Comparison of ENCODE assay signal across 8 cellular contexts in the genomic region with DNA sequence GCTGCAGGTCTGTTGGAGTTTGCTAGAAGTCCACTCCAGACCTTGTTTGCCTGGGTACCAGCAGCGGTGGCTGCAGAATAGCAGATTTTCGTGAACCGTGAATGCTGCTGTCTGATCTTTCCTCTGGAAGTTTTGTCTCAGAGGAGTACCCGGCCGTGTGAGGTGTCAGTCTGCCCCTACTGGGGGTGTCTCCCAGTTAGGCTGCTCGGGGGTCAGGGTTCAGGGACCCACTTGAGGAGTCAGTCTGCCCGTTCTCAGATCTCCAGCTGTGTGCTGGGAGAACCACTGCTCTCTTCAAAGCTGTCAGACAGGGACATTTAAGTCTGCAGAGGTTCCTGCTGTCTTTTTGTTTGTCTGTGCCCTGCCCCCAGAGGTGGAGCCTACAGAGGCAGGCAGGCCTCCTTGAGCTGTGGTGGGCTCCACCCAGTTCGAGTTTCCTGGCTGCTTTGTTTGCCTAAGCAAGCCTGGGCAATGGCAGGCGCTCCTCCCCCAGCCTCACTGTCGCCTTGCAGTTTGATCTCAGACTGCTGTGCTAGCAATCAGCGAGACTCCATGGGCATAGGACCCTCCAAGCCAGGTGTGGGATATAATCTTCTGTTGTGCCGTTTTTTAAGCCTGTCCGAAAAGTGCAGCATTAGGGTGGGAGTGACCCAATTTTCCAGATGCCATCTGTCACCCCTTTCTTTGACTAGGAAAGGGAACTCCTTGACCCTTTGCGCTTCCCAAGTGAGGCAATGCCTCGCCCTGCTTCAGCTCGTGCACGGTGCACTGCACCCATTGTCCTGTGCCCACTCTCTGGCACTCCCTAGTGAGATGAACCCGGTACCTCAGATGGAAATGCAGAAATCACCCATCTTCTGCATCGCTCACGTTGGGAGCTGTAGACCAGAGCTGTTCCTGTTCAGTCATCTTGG. TPM values are rescaled to one million over a fixed set of nuclear protein-coding genes. Genes with fewer than 3 reads are reported as not detected.
DNase-seq lines count a peak whose midpoint lies in the region; ATAC-seq, FAIRE-seq and TF ChIP-seq lines count a peak whose summit lies in the region.
"Not testable (repeated sequence)": the region's sequence is repeated elsewhere in the genome, so short reads cannot be mapped to it uniquely, and the experiment has no call there.

No MANE protein-coding gene starts in this region.

- not testable (repeated sequence) for H3K27me3 ChIP-seq in CD4-positive, alpha-beta T cell (ENCODE audit: control insufficient read depth, insufficient read depth, low read length); HUES64 (ENCODE audit: insufficient read depth, low read length); colonic mucosa

- POLR2A ChIA-PET in CD4-positive, alpha-beta T cell (lab: Charles Lee): not testable (repeated sequence)

- not testable (repeated sequence) for H3K27me3 Mint-ChIP-seq in CD4-positive, alpha-beta T cell; activated T-helper 1 cell treated with anti-CD3 and anti-CD28 coated beads, Interleukin-12 subunit alpha, Interleukin-12 subunit beta, Interleukin-2, Interleukin-4 antibody, amounts not matched to agents 30 ng/mL and 10 ng/mL and 1 ng/mL, durations not matched to agents 14 hours and 24 hours and 36 hours (ENCODE audit: insufficient read depth)

- H3K9me3 ChIP-seq in CD4-positive, alpha-beta T cell (ENCODE audit: control insufficient read depth, low read length): peaks cover 14% of the 10 kb centered on the region
- H3K9me3 ChIP-seq in HUES64 (ENCODE audit: insufficient read depth, low read depth, low read length); colonic mucosa; kidney (ENCODE audit: control insufficient read depth in 1 of 2, low read length in 2 of 2): not testable (repeated sequence)

- not testable (repeated sequence) for H3K36me3 ChIP-seq in HUES64 (ENCODE audit: insufficient read depth, low read length); colonic mucosa; kidney (ENCODE audit: control insufficient read depth in 1 of 2, insufficient read depth in 2 of 2, low read length in 2 of 2)

- not testable (repeated sequence) for H3K9me3 Mint-ChIP-seq in CD4-positive, alpha-beta T cell; stimulated activated effector memory CD8-positive, alpha-beta T cell treated with anti-CD3 and anti-CD28 coated beads, Interleukin-12 subunit alpha, Interleukin-12 subunit beta, amount 100 ng/mL, for 72 hours
- peaks cover 15% of the 10 kb centered on the region for H3K9me3 Mint-ChIP-seq in activated T-helper 1 cell treated with anti-CD3 and anti-CD28 coated beads, Interleukin-12 subunit alpha, Interleukin-12 subunit beta, Interleukin-2, Interleukin-4 antibody, amounts not matched to agents 30 ng/mL and 10 ng/mL and 1 ng/mL, durations not matched to agents 14 hours and 24 hours and 36 hours

- not testable (repeated sequence) for H3K4me1 ChIP-seq in HUES64 (ENCODE audit: insufficient read depth, low read length); colonic mucosa; kidney (ENCODE audit: control insufficient read depth in 1 of 2, insufficient read depth in 1 of 2, low read depth in 1 of 2, low read length in 2 of 2)

- H3K4me3 Mint-ChIP-seq in CD4-positive, alpha-beta T cell: peak overlapping the region; percentile 42
- peak overlapping the region; percentile 2 for H3K4me3 Mint-ChIP-seq in activated T-helper 1 cell treated with anti-CD3 and anti-CD28 coated beads, Interleukin-12 subunit alpha, Interleukin-12 subunit beta, Interleukin-2, Interleukin-4 antibody, amounts not matched to agents 30 ng/mL and 10 ng/mL and 1 ng/mL, durations not matched to agents 14 hours and 24 hours and 36 hours
- H3K4me3 Mint-ChIP-seq in stimulated activated effector memory CD8-positive, alpha-beta T cell treated with anti-CD3 and anti-CD28 coated beads, Interleukin-12 subunit alpha, Interleukin-12 subunit beta, amount 100 ng/mL, for 72 hours: peak overlapping the region; percentile 53

- peak in 9 of 10 experiments; percentile 22 to 61 (median 49) for DNase-seq in CD4-positive, alpha-beta T cell
- peak; percentile 66 to 67 for DNase-seq in NCI-H526 (lab: John Stamatoyannopoulos, UW)
- peak; percentile 47 for DNase-seq in activated T-helper 1 cell treated with anti-CD3 and anti-CD28 coated beads, Interleukin-12 subunit alpha, Interleukin-12 subunit beta, Interleukin-2, Interleukin-4 antibody, amounts not matched to agents 30 ng/mL and 10 ng/mL and 1 ng/mL, durations not matched to agents 14 hours and 24 hours and 36 hours (ENCODE audit: low spot score)
- DNase-seq in colonic mucosa: peak; percentile 61
- DNase-seq in kidney: peak; percentile 22
- not testable (repeated sequence) for DNase-seq in stimulated activated effector memory CD8-positive, alpha-beta T cell treated with anti-CD3 and anti-CD28 coated beads, Interleukin-12 subunit alpha, Interleukin-12 subunit beta, amount 100 ng/mL, for 72 hours (ENCODE audit: low spot score in 2 of 2)

- H3K9ac ChIP-seq in HUES64 (ENCODE audit: low read depth, low read length): 0 out of 2 replicates have a peak overlapping the region, but pooled peaks have one; percentile 36
- not testable (repeated sequence) for H3K9ac ChIP-seq in colonic mucosa (ENCODE audit: low read depth in 2 of 2, low read length in 2 of 2); kidney (ENCODE audit: low read length in 2 of 2)

- not testable (repeated sequence) for FAIRE-seq in kidney (lab: Jason Lieb, UNC)

- CTCF ChIA-PET in CD4-positive, alpha-beta T cell (lab: Charles Lee): not testable (repeated sequence)

- intact Hi-C loops in CD4-positive, alpha-beta T cell (cut with DNase I, micrococcal nuclease); activated T-helper 1 cell treated with anti-CD3 and anti-CD28 coated beads, Interleukin-12 subunit alpha, Interleukin-12 subunit beta, Interleukin-2, Interleukin-4 antibody, amounts not matched to agents 30 ng/mL and 10 ng/mL and 1 ng/mL, durations not matched to agents 14 hours and 24 hours and 36 hours (cut with micrococcal nuclease); colonic mucosa (cut with DNase I); kidney (cut with DNase I): not testable (repeated sequence)

- peaks cover 22% of the 10 kb centered on the region for H3K4me1 Mint-ChIP-seq in CD4-positive, alpha-beta T cell (ENCODE audit: low read depth)
- peaks cover 23% of the 10 kb centered on the region for H3K4me1 Mint-ChIP-seq in activated T-helper 1 cell treated with anti-CD3 and anti-CD28 coated beads, Interleukin-12 subunit alpha, Interleukin-12 subunit beta, Interleukin-2, Interleukin-4 antibody, amounts not matched to agents 30 ng/mL and 10 ng/mL and 1 ng/mL, durations not matched to agents 14 hours and 24 hours and 36 hours (ENCODE audit: low read depth)
- peaks cover 20% of the 10 kb centered on the region for H3K4me1 Mint-ChIP-seq in stimulated activated effector memory CD8-positive, alpha-beta T cell treated with anti-CD3 and anti-CD28 coated beads, Interleukin-12 subunit alpha, Interleukin-12 subunit beta, amount 100 ng/mL, for 72 hours

- not testable (repeated sequence) for TF ChIP-seq CTCF in CD4-positive, alpha-beta T cell (IDR thresholded peaks at IDR 0.05); VCaP (conservative IDR thresholded peaks at IDR 0.05); colonic mucosa (IDR thresholded peaks at IDR 0.05); kidney (IDR thresholded peaks at IDR 0.05; ENCODE audit: borderline replicate concordance, extremely low read depth, insufficient read depth)

- WGBS in HUES64: 48% methylated on average over 20 of the region's 20 CpGs

- ATAC-seq in CD4-positive, alpha-beta T cell (ENCODE audit: poor library complexity); stimulated activated effector memory CD8-positive, alpha-beta T cell treated with anti-CD3 and anti-CD28 coated beads, Interleukin-12 subunit alpha, Interleukin-12 subunit beta, amount 100 ng/mL, for 72 hours: not testable (repeated sequence)

- H3K27ac ChIP-seq in CD4-positive, alpha-beta T cell (ENCODE audit: low read depth, low read length); HUES64 (ENCODE audit: low read depth, low read length); colonic mucosa; kidney (ENCODE audit: low read depth in 2 of 2, low read length in 2 of 2): not testable (repeated sequence)
- peak overlapping the region; percentile 42 for H3K27ac ChIP-seq in VCaP

- peak overlapping the region; percentile 71 for H3K27ac Mint-ChIP-seq in CD4-positive, alpha-beta T cell
- not testable (repeated sequence) for H3K27ac Mint-ChIP-seq in activated T-helper 1 cell treated with anti-CD3 and anti-CD28 coated beads, Interleukin-12 subunit alpha, Interleukin-12 subunit beta, Interleukin-2, Interleukin-4 antibody, amounts not matched to agents 30 ng/mL and 10 ng/mL and 1 ng/mL, durations not matched to agents 14 hours and 24 hours and 36 hours
- H3K27ac Mint-ChIP-seq in stimulated activated effector memory CD8-positive, alpha-beta T cell treated with anti-CD3 and anti-CD28 coated beads, Interleukin-12 subunit alpha, Interleukin-12 subunit beta, amount 100 ng/mL, for 72 hours: peak overlapping the region; percentile 89

- peaks cover 74% of the 10 kb centered on the region for H3K36me3 Mint-ChIP-seq in CD4-positive, alpha-beta T cell (ENCODE audit: low read depth)
- peaks cover 12% of the 10 kb centered on the region for H3K36me3 Mint-ChIP-seq in activated T-helper 1 cell treated with anti-CD3 and anti-CD28 coated beads, Interleukin-12 subunit alpha, Interleukin-12 subunit beta, Interleukin-2, Interleukin-4 antibody, amounts not matched to agents 30 ng/mL and 10 ng/mL and 1 ng/mL, durations not matched to agents 14 hours and 24 hours and 36 hours (ENCODE audit: low read depth)
- not testable (repeated sequence) for H3K36me3 Mint-ChIP-seq in stimulated activated effector memory CD8-positive, alpha-beta T cell treated with anti-CD3 and anti-CD28 coated beads, Interleukin-12 subunit alpha, Interleukin-12 subunit beta, amount 100 ng/mL, for 72 hours

- H3K4me3 ChIP-seq in HUES64 (ENCODE audit: low read length); colonic mucosa; kidney (ENCODE audit: low read length in 2 of 2): not testable (repeated sequence)

RNA-seq across cellular contexts. Expression of a gene that starts 22.5 kb away (rescaled TPM):
- 10 to 100 TPM; 17.9 to 18.1 TPM for total RNA-seq in CD4-positive, alpha-beta T cell
- polyA plus RNA-seq in HUES64 (2013, experiment 1 of 2): 5.1 TPM
- 6.0 TPM for polyA plus RNA-seq in HUES64 (2013, experiment 2 of 2)
- total RNA-seq in activated T-helper 1 cell treated with anti-CD3 and anti-CD28 coated beads, Interleukin-12 subunit alpha, Interleukin-12 subunit beta, Interleukin-2, Interleukin-4 antibody, amounts not matched to agents 30 ng/mL and 10 ng/mL and 1 ng/mL, durations not matched to agents 14 hours and 24 hours and 36 hours: 13.9 and 14.6 TPM in 2 replicates
- total RNA-seq in colonic mucosa (1 to 10 TPM; 6.2 to 6.7 TPM), kidney (17.1 TPM)
- 9.2 TPM for polyA plus RNA-seq in kidney (ENCODE audit: insufficient read depth, low read depth, low replicate concordance)

Comparison
In these comparisons a context has a peak if more than half of its experiments do, and no peak if none do; other contexts are left out.
1. H3K4me3 Mint-ChIP-seq: peak in every context shown above with its lines; median percentile 53 in stimulated activated effector memory CD8-positive, alpha-beta T cell treated with anti-CD3 and anti-CD28 coated beads, Interleukin-12 subunit alpha, Interleukin-12 subunit beta, amount 100 ng/mL, for 72 hours; 42 in CD4-positive, alpha-beta T cell; 2 in activated T-helper 1 cell treated with anti-CD3 and anti-CD28 coated beads, Interleukin-12 subunit alpha, Interleukin-12 subunit beta, Interleukin-2, Interleukin-4 antibody, amounts not matched to agents 30 ng/mL and 10 ng/mL and 1 ng/mL, durations not matched to agents 14 hours and 24 hours and 36 hours.